Comparison of ENCODE assay signal across 8 cellular contexts in genomic region chr1:248905662-248905948, GRCh38. TPM values are rescaled to one million over a fixed set of nuclear protein-coding genes. Genes with fewer than 3 reads are reported as not detected.
DNase-seq lines count a peak whose midpoint lies in the region; ATAC-seq, FAIRE-seq and TF ChIP-seq lines count a peak whose summit lies in the region.

No MANE protein-coding gene starts in this region.

- DNase-seq in A549 (ENCODE audit: low read depth in 1 of 2, low spot score in 1 of 2) = no peak
- DNase-seq in HL-60 (ENCODE audit: low read depth in 1 of 2, low spot score in 1 of 2) = no peak
- DNase-seq in mammary epithelial cell = no peak
- no peak for DNase-seq in HPDE6-E6E7 (ENCODE audit: extremely low spot score)
- no peak for DNase-seq in epidermal melanocyte (ENCODE audit: insufficient read length, low spot score)
- no peak for DNase-seq in GM10248 (ENCODE audit: extremely low spot score)
- no peak for DNase-seq in NCI-H2171 (lab: John Stamatoyannopoulos, UW)

- no peak for TF ChIP-seq POLR2A in A549 (IDR thresholded peaks at IDR 0.05; ENCODE audit: low read length)

- H3K4me3 ChIP-seq in A549 (peak overlapping the region; percentile 53), HL-60 (replicated peaks; ENCODE audit: insufficient read depth, low read length) (peak overlapping the region; percentile 70), mammary epithelial cell (replicated peaks in 1 of 3; ENCODE audit: insufficient read depth in 1 of 3, low read depth in 2 of 3, low read length in 3 of 3) (peak overlapping the region; percentile 60 to 79 (median 71)), mucosa of stomach (ENCODE audit: low read length) (peak overlapping the region; percentile 24)

- POLR2A ChIA-PET in A549 (lab: Yijun Ruan, JAX) = interaction anchor here (0.8 to 1.1 kb wide), 6 partner anchors 9 to 68 kb away, joined by 3 to 18 read pairs (median 4); partner anchors contain the start of gene ZNF672
- POLR2A ChIA-PET in GM10248 (lab: Yijun Ruan, JAX) = no interaction called here

- intact Hi-C loops in mammary epithelial cell (cut with micrococcal nuclease) = no loop called here

- FAIRE-seq in A549 (lab: Jason Lieb, UNC) = no peak

- H3K4me2 ChIP-seq in A549 (peak overlapping the region; percentile 81), mammary epithelial cell (ENCODE audit: insufficient read depth, low read depth, low read length) (peak overlapping the region; percentile 85)

- H3K27me3 ChIP-seq in HL-60 (ENCODE audit: insufficient read depth, poor library complexity, severe bottlenecking) (no peaks in the 10 kb centered on the region), mammary epithelial cell (ENCODE audit: insufficient read depth, low read length) (no peaks in the 10 kb centered on the region), mucosa of stomach (ENCODE audit: control insufficient read depth, insufficient read depth, low read length) (no peaks in the 10 kb centered on the region)

- dilution Hi-C loops in mammary epithelial cell (cut with HindIII; ENCODE audit: low sequenced_read_pairs) = no loop called here

- H4K20me1 ChIP-seq in mammary epithelial cell (ENCODE audit: insufficient read depth, low read length) = no peaks in the 10 kb centered on the region

- H3K27ac ChIP-seq in A549 (peak overlapping the region; percentile 81 to 92), HL-60 (replicated peaks) (peak overlapping the region; percentile 86), mammary epithelial cell (ENCODE audit: insufficient read depth, low read depth, low read length) (peak overlapping the region; percentile 56)

- H2AFZ ChIP-seq in mammary epithelial cell (ENCODE audit: low read depth, low read length) = peak overlapping the region; percentile 97

- WGBS in A549 (ENCODE audit: missing lambda C conversion rate) = 14% methylated on average over 3 of the region's 3 CpGs
- 58% methylated on average over 3 of the region's 3 CpGs for WGBS in mammary epithelial cell (ENCODE audit: low coverage, missing lambda C conversion rate)

- in situ Hi-C loops in mammary epithelial cell (cut with MboI; ENCODE audit: low sequenced_read_pairs in 2 of 2) = no loop called here

- TF ChIP-seq RAD21 in A549 (conservative IDR thresholded peaks at IDR 0.05 in 1 of 2, IDR thresholded peaks at IDR 0.05 in 1 of 2) = no peak

- ATAC-seq in A549 = peak in 1 of 2 experiments; percentile 12; a peak in 2 of 6 replicates

- TF ChIP-seq CTCF in A549 (IDR thresholded peaks at IDR 0.05) (no peak), HL-60 (IDR thresholded peaks at IDR 0.05; ENCODE audit: insufficient read depth, low read length) (no peak), mammary epithelial cell (conservative IDR thresholded peaks at IDR 0.05 in 1 of 2, IDR thresholded peaks at IDR 0.05 in 1 of 2; ENCODE audit: extremely low read depth in 1 of 2, insufficient read depth in 1 of 2, low read depth in 1 of 2, low read length in 2 of 2) (no peak), GM10248 (IDR thresholded peaks at IDR 0.05; ENCODE audit: control extremely low read depth, extremely low read depth, low read depth, missing control alignments) (no peak)

- no peak for TF ChIP-seq EP300 in A549 (IDR thresholded peaks at IDR 0.05)

- H3K79me2 ChIP-seq in mammary epithelial cell (ENCODE audit: insufficient read depth, low read length) = peaks cover 29% of the 10 kb centered on the region

- H3K36me3 ChIP-seq in mammary epithelial cell (ENCODE audit: insufficient read depth, low read length) = no peaks in the 10 kb centered on the region
- no peaks in the 10 kb centered on the region for H3K36me3 ChIP-seq in mucosa of stomach (ENCODE audit: control insufficient read depth, insufficient read depth, low read length)

- peak overlapping the region; percentile 48 for H3K9ac ChIP-seq in mammary epithelial cell (ENCODE audit: insufficient read depth, low read length)
- H3K9ac ChIP-seq in mucosa of stomach (ENCODE audit: low read length) = peak overlapping the region; percentile 74

- CTCF ChIA-PET in A549 (lab: Yijun Ruan, JAX) = interaction anchor here (0.6 to 1.8 kb wide), 6 partner anchors 9 to 125 kb away, joined by 3 to 13 read pairs (median 3); no protein-coding TSS in a partner anchor
- CTCF ChIA-PET in mammary epithelial cell (lab: Charles Lee; ENCODE audit: low non-redundant PET) = no interaction called here
- CTCF ChIA-PET in GM10248 (lab: Yijun Ruan, JAX) = interaction anchor here (0.6 to 1.4 kb wide), 6 partner anchors 17 to 44 kb away, joined by 3 to 4 read pairs (median 3); no protein-coding TSS in a partner anchor

- no peaks in the 10 kb centered on the region for H3K9me3 ChIP-seq in A549
- no peaks in the 10 kb centered on the region for H3K9me3 ChIP-seq in mammary epithelial cell (replicated peaks; ENCODE audit: insufficient read depth, low read length)
- no peaks in the 10 kb centered on the region for H3K9me3 ChIP-seq in mucosa of stomach (ENCODE audit: control insufficient read depth, low read length)

- H3K4me1 ChIP-seq in A549 (peaks cover 4% of the 10 kb centered on the region; the same call in 1 of the 3 replicates), mammary epithelial cell (ENCODE audit: insufficient read depth, low read length) (peaks cover 7% of the 10 kb centered on the region), mucosa of stomach (ENCODE audit: control insufficient read depth, insufficient read depth, low read length) (peaks cover 6% of the 10 kb centered on the region)

- TSS peak; percentile 92 for BruUV-seq in mammary epithelial cell (replicated peaks; lab: Mats Ljungman, UMichigan)

TF ChIP-seq in A549, 52 proteins besides CTCF, POLR2A, EP300 and RAD21:
- TF ChIP-seq HOXA7 (CRISPR knock-in tag; IDR thresholded peaks at IDR 0.05) = no peak
- 0 out of 2 replicates have a peak, but pooled peaks have one; percentile 29 for TF ChIP-seq EHMT2 (IDR thresholded peaks at IDR 0.05; ENCODE audit: low read depth)
- peak; percentile 36; the same call in 1 of the 2 replicates for TF ChIP-seq FOSB (CRISPR knock-in tag; IDR thresholded peaks at IDR 0.05)
- 0 out of 2 replicates have a peak, but pooled peaks have one; percentile 35 for TF ChIP-seq EHF (CRISPR knock-in tag; IDR thresholded peaks at IDR 0.05)

RNA-seq across cellular contexts. Expression of gene PGBD2, which starts 0.4 kb away (rescaled TPM):
- polyA plus RNA-seq in A549 (2011; rRNA removed) (7.1 and 7.6 TPM in 2 replicates), A549 (2017; fragmentation: RNase III; extraction: RNeasy Plus Mini Kit Qiagen cat#74134 plus additional on column Dnase treatment) (5.6 to 6.8 TPM (median 5.8 TPM) in 3 replicates), mammary epithelial cell (3.9 TPM)
- 4.6 and 4.8 TPM in 2 replicates for polyA plus RNA-seq in A549 (2012; cell fraction: cytosol; rRNA removed)
- polyA plus RNA-seq in A549 (2012; cell fraction: nucleus; rRNA removed) = 6.2 and 9.1 TPM in 2 replicates
- 5.9 and 8.7 TPM in 2 replicates for polyA minus RNA-seq in A549 (2011; rRNA and poly(A)+ RNA removed)
- total RNA-seq in mammary epithelial cell = 1 to 10 TPM; 3.8 to 4.2 TPM
- not detected for polyA minus RNA-seq in mammary epithelial cell

RNA-seq across cellular contexts. Expression of gene ZNF692, which starts 46.7 kb away (rescaled TPM):
- polyA plus RNA-seq in A549 (2011; rRNA removed) (19.8 and 28.2 TPM in 2 replicates), A549 (2017; fragmentation: RNase III; extraction: RNeasy Plus Mini Kit Qiagen cat#74134 plus additional on column Dnase treatment) (44.0 to 47.5 TPM (median 46.8 TPM) in 3 replicates), mammary epithelial cell (27.9 TPM)
- polyA plus RNA-seq in A549 (2012; cell fraction: cytosol; rRNA removed) = 50.9 and 51.9 TPM in 2 replicates
- 253 and 287 TPM in 2 replicates for polyA plus RNA-seq in A549 (2012; cell fraction: nucleus; rRNA removed)
- polyA minus RNA-seq in A549 (2011; rRNA and poly(A)+ RNA removed) = 11.4 and 13.9 TPM in 2 replicates
- 10 to 100 TPM in 1 of 2 donors, 1 to 10 TPM in 1; 9.0 to 39.9 TPM for total RNA-seq in mammary epithelial cell
- polyA minus RNA-seq in mammary epithelial cell = 21.7 TPM
